ENCODE assay signal across 1 cellular context in the genomic region with DNA sequence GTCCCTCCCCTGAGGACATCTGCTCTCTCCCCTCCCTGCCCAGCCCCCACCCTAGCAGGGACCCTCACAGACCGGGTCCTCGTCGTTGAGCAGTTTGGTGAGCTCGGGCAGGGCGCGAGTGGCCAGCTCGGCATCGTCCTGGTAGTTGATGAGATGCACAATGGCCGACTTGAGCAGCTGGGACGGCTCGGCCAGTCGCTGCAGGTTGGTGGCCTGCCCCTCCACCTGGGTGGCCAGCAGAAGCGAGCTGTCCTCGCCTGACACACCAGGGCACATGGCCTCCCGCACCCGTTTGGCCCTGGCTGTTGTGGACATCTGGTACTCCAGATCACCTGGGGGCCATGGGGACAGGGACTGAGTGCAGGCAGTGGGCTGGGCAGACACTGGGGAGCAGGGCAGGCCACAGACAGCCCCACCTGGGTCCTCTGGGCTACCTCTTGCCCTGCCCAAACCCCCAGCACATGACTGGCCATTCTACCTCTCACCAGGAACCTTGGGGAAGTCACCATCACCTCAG.
TF ChIP-seq lines count a peak whose summit lies in the region.

No MANE protein-coding gene starts in this region.

TF ChIP-seq in HCT116, 20 proteins besides CTCF, POLR2A, EP300 and RAD21:
- TF ChIP-seq POLR2AphosphoS5 (IDR thresholded peaks at IDR 0.05; ENCODE audit: low read depth, low read length) (0 out of 2 replicates have a peak, but pooled peaks have one; percentile 11), YY1 (IDR thresholded peaks at IDR 0.05; ENCODE audit: extremely low read depth, insufficient replicate concordance, low read depth, low read length) (no peak), SP1 (IDR thresholded peaks at IDR 0.05; ENCODE audit: low read depth) (no peak)
- TF ChIP-seq, protein P1, sequence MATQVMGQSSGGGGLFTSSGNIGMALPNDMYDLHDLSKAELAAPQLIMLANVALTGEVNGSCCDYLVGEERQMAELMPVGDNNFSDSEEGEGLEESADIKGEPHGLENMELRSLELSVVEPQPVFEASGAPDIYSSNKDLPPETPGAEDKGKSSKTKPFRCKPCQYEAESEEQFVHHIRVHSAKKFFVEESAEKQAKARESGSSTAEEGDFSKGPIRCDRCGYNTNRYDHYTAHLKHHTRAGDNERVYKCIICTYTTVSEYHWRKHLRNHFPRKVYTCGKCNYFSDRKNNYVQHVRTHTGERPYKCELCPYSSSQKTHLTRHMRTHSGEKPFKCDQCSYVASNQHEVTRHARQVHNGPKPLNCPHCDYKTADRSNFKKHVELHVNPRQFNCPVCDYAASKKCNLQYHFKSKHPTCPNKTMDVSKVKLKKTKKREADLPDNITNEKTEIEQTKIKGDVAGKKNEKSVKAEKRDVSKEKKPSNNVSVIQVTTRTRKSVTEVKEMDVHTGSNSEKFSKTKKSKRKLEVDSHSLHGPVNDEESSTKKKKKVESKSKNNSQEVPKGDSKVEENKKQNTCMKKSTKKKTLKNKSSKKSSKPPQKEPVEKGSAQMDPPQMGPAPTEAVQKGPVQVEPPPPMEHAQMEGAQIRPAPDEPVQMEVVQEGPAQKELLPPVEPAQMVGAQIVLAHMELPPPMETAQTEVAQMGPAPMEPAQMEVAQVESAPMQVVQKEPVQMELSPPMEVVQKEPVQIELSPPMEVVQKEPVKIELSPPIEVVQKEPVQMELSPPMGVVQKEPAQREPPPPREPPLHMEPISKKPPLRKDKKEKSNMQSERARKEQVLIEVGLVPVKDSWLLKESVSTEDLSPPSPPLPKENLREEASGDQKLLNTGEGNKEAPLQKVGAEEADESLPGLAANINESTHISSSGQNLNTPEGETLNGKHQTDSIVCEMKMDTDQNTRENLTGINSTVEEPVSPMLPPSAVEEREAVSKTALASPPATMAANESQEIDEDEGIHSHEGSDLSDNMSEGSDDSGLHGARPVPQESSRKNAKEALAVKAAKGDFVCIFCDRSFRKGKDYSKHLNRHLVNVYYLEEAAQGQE (IDR thresholded peaks at IDR 0.05; ENCODE audit: low read depth): no peak
